In the genomic region with DNA sequence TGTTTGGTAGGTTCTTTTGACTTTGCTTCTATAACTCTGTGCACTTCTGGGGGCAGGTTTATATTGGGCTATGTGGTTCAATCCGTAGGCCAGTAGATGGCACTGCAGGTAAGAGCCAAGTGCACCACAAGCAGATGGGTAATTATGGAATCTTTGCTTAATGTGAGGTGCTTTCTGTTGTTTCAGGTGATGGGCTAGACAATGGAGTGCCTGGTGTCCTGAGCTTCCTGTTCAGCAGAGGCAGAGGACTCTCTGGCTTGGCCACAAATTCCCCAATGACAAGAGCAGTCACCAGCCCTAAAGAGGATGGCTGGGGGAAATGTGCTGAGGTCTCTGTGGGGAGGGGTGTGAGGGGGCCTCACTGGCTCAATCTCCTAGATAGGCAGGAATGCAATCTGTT, we compare ENCODE assay signal across 10 cellular contexts.
DNase-seq lines count a peak whose midpoint lies in the region; ATAC-seq, FAIRE-seq and TF ChIP-seq lines count a peak whose summit lies in the region.
"Had no signal": no experiment of that assay in that cellular context is flagged by ENCODE, and none has a peak within 500 bp of the region (broad histone marks: within the 10 kb centered on the region; RNA-seq: fewer than 3 reads in every experiment).

No MANE protein-coding gene starts in this region.

- H4K20me1 ChIP-seq in GM23248 (ENCODE audit: insufficient read depth): no peaks in the 10 kb centered on the region
- H4K20me1 ChIP-seq in keratinocyte (ENCODE audit: control insufficient read depth, extremely low read depth, insufficient read depth, low read length): no peaks in the 10 kb centered on the region

- no peak overlapping the region for H3K4me2 ChIP-seq in GM23248 (ENCODE audit: unreplicated experiment)
- H3K4me2 ChIP-seq in keratinocyte (ENCODE audit: control insufficient read depth, extremely low read depth, insufficient read depth, low read depth, low read length): no peak overlapping the region

- dilution Hi-C loops in keratinocyte (cut with MboI; ENCODE audit: extremely low pct_ligation_motif_present, low sequenced_read_pairs): no loop called here

- H3K36me3 Mint-ChIP-seq in CD8-positive, alpha-beta memory T cell: no peaks in the 10 kb centered on the region

- peak; percentile 39 for FAIRE-seq in keratinocyte (lab: Jason Lieb, UNC)
- FAIRE-seq: G401.6 had no signal

- no peak for ATAC-seq in HG02571 (IDR thresholded peaks at IDR 0.05; ENCODE audit: unreplicated experiment)

- H3F3A ChIP-seq in GM23248 (ENCODE audit: insufficient read depth): no peaks in the 10 kb centered on the region

- no peaks in the 10 kb centered on the region for H3K9me1 ChIP-seq in keratinocyte (ENCODE audit: control insufficient read depth, extremely low read depth, insufficient read depth, low read length)

- CTCF ChIA-PET in CD8-positive, alpha-beta memory T cell (lab: Charles Lee): no interaction called here

- H3K4me1 ChIP-seq in GM23248 (ENCODE audit: insufficient read depth) (no peaks in the 10 kb centered on the region), adrenal gland (replicated peaks in 1 of 2) (no peaks in the 10 kb centered on the region), keratinocyte (ENCODE audit: control insufficient read depth, extremely low read depth, insufficient read depth, low read length) (no peaks in the 10 kb centered on the region)
- H3K4me1 ChIP-seq in CD8-positive, alpha-beta memory T cell (ENCODE audit: insufficient read depth, low read length): no peaks in the 10 kb centered on the region

- no peaks in the 10 kb centered on the region for H3K9me2 ChIP-seq in GM23248 (ENCODE audit: insufficient read depth)

- in situ Hi-C loops in GM23248 (cut with MboI): no loop called here

- no peak overlapping the region for H3K27ac Mint-ChIP-seq in CD8-positive, alpha-beta memory T cell

- H3K9me3 Mint-ChIP-seq in CD8-positive, alpha-beta memory T cell: peaks cover 0 to 5% (median 3%) of the 10 kb centered on the region in 5 donors
- H3K9me3 Mint-ChIP-seq: activated T-cell treated with anti-CD3 and anti-CD28 coated beads, Interleukin-2, amount 50 U/mL, for 4 hours had no signal

- no peaks in the 10 kb centered on the region for H3K27me3 ChIP-seq in GM23248 (replicated peaks; ENCODE audit: insufficient read depth)
- H3K27me3 ChIP-seq in adrenal gland: no peaks in the 10 kb centered on the region
- no peaks in the 10 kb centered on the region for H3K27me3 ChIP-seq in keratinocyte (ENCODE audit: control insufficient read depth, extremely low read depth, insufficient read depth, low read length)
- no peaks in the 10 kb centered on the region for H3K27me3 ChIP-seq in CD8-positive, alpha-beta memory T cell (ENCODE audit: insufficient read depth, low read length, poor library complexity, severe bottlenecking)

- H3K9ac ChIP-seq in GM23248: no peak overlapping the region
- H3K9ac ChIP-seq in keratinocyte (ENCODE audit: control insufficient read depth, extremely low read depth, insufficient read depth, low read length): no peak overlapping the region

- peak; percentile 12 for DNase-seq in activated CD4-positive, alpha-beta T cell treated with anti-CD3 and anti-CD28 coated beads for 48 hours
- DNase-seq in activated CD4-positive, alpha-beta T cell treated with anti-CD3 and anti-CD28 coated beads, Interleukin-2, amount 50 U/mL, for 48 hours: no peak
- DNase-seq in GM23248: peak; percentile 39
- peak; percentile 44 to 60 for DNase-seq in Kasumi-1 (lab: John Stamatoyannopoulos, UW)
- peak in 4 of 7 donors; percentile 19 to 63 (median 30) for DNase-seq in adrenal gland
- no peak for DNase-seq in keratinocyte (ENCODE audit: low read depth, low spot score)
- no peak for DNase-seq in CD8-positive, alpha-beta memory T cell
- DNase-seq: activated T-cell treated with anti-CD3 and anti-CD28 coated beads, Interleukin-2, amount 50 U/mL, for 4 hours had no signal

- H2AFZ ChIP-seq in GM23248 (no peak overlapping the region), keratinocyte (ENCODE audit: control insufficient read depth, low read length) (no peak overlapping the region)

- TF ChIP-seq POLR2A in adrenal gland (IDR thresholded peaks at IDR 0.05): no peak

- peak; percentile 26 to 53 (median 48) for TF ChIP-seq CTCF in adrenal gland (IDR thresholded peaks at IDR 0.05)
- TF ChIP-seq CTCF in keratinocyte (optimal IDR thresholded peaks at IDR 0.05 in 1 of 3, IDR thresholded peaks at IDR 0.05 in 1 of 3, conservative IDR thresholded peaks at IDR 0.05 in 1 of 3; ENCODE audit: extremely low read depth in 1 of 3, insufficient read depth in 2 of 3, low read length in 3 of 3): peak; percentile 59 to 81 (median 69)

- POLR2A ChIA-PET in CD8-positive, alpha-beta memory T cell (lab: Charles Lee): no interaction called here

- no peaks in the 10 kb centered on the region for H3K4me1 Mint-ChIP-seq in CD8-positive, alpha-beta memory T cell

- H3K4me3 Mint-ChIP-seq in CD8-positive, alpha-beta memory T cell: no peak overlapping the region
- H3K4me3 Mint-ChIP-seq: activated T-cell treated with anti-CD3 and anti-CD28 coated beads, Interleukin-2, amount 50 U/mL, for 4 hours had no signal

- WGBS in GM23248 (ENCODE audit: low coverage in 1 of 2, low lambda C conversion rate in 2 of 2, missing lambda C conversion rate in 2 of 2), 2 experiments: 0 to 4% methylated on average over 1 of the region's 1 CpG
- 0 to 27% (median 7%) methylated on average over 1 of the region's 1 CpG for WGBS in adrenal gland, 4 donors

- H3K27ac ChIP-seq in GM23248: no peak overlapping the region
- no peak overlapping the region for H3K27ac ChIP-seq in adrenal gland
- H3K27ac ChIP-seq in keratinocyte (ENCODE audit: control insufficient read depth, insufficient read depth, low read length): no peak overlapping the region
- no peak overlapping the region for H3K27ac ChIP-seq in CD8-positive, alpha-beta memory T cell (ENCODE audit: low read depth, low read length)

- no peaks in the 10 kb centered on the region for H3K9me3 ChIP-seq in GM23248 (ENCODE audit: low read depth)
- no peaks in the 10 kb centered on the region for H3K9me3 ChIP-seq in adrenal gland (replicated peaks in 1 of 3)
- no peaks in the 10 kb centered on the region for H3K9me3 ChIP-seq in keratinocyte (ENCODE audit: control insufficient read depth, low read depth, low read length)
- H3K9me3 ChIP-seq in CD8-positive, alpha-beta memory T cell (ENCODE audit: low read length): no peaks in the 10 kb centered on the region

- H3K27me3 Mint-ChIP-seq in CD8-positive, alpha-beta memory T cell: peaks cover 0 to 12% of the 10 kb centered on the region in 2 donors

- intact Hi-C loops in adrenal gland (cut with DNase I): no loop called here

- H3K79me2 ChIP-seq in GM23248 (ENCODE audit: insufficient read depth) (no peaks in the 10 kb centered on the region), keratinocyte (ENCODE audit: control insufficient read depth, insufficient read depth, low read length) (no peaks in the 10 kb centered on the region)

- H3K4me3 ChIP-seq in GM23248 (no peak overlapping the region), adrenal gland (no peak overlapping the region), keratinocyte (ENCODE audit: control insufficient read depth in 2 of 3, extremely low read depth in 1 of 3, insufficient read depth in 2 of 3, low read depth in 1 of 3, low read length in 3 of 3) (no peak overlapping the region)
- no peak overlapping the region for H3K4me3 ChIP-seq in CD8-positive, alpha-beta memory T cell (ENCODE audit: low read length)

- H3K36me3 ChIP-seq in GM23248 (ENCODE audit: low read depth): no peaks in the 10 kb centered on the region
- H3K36me3 ChIP-seq in adrenal gland (replicated peaks in 1 of 2): no peaks in the 10 kb centered on the region
- H3K36me3 ChIP-seq in keratinocyte (ENCODE audit: control insufficient read depth in 2 of 2, extremely low read depth in 1 of 2, insufficient read depth in 2 of 2, low read length in 2 of 2): no peaks in the 10 kb centered on the region
- H3K36me3 ChIP-seq in CD8-positive, alpha-beta memory T cell (ENCODE audit: insufficient read depth, low read length): no peaks in the 10 kb centered on the region

Comparison
In these comparisons a context has a peak if more than half of its experiments do, and no peak if none do; other contexts are left out.
1. DNase-seq: peak in activated CD4-positive, alpha-beta T cell treated with anti-CD3 and anti-CD28 coated beads for 48 hours (single experiment), GM23248 (single experiment), Kasumi-1 (2 of 2) and adrenal gland (4 of 7); none in activated CD4-positive, alpha-beta T cell treated with anti-CD3 and anti-CD28 coated beads, Interleukin-2, amount 50 U/mL, for 48 hours (0 of 2), keratinocyte (single experiment) and CD8-positive, alpha-beta memory T cell (0 of 5).